In the genomic region with DNA sequence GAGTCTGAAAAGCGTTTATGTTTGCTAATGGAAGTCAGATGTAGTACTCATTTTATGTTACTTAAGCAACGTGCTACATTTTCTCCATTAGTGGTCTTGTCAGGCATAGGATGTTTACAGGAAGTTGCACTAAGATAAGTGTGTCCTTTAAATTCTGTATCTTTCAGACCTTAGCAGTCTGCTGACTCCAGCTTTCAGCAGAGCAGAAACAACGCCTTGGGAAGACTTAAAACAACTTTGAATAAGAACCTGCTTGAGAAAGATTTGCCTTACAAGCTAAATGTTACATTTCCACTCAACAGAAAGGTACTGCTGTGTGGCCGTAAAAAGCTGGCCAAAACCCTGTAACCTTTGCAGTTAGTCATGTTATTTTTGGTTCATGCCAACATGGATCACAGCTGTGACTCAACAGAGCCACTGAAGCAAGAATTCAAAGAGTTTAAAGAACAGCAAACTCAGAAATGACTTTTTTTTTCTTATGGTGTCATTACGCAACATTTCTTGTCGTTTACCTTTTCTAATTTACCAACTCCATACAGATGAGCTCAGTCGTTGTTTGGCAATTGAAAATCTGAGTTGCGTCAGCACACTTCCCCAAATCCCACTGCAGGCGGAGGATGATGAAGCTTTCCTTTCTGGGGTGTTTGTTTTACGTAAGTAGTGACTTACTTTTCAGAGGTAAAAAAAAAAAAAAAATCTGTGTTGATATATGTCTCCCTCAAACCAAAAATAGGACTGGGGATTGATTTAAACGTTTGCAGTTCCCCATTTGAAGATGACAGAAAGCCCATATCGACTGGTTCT, we compare ENCODE assay signal across 8 cellular contexts. TPM values are rescaled to one million over a fixed set of nuclear protein-coding genes. Genes with fewer than 3 reads are reported as not detected.
DNase-seq lines count a peak whose midpoint lies in the region; ATAC-seq, FAIRE-seq and TF ChIP-seq lines count a peak whose summit lies in the region.

No MANE protein-coding gene starts in this region.

- TF ChIP-seq POLR2A in GM12891 (IDR thresholded peaks at IDR 0.05; ENCODE audit: low read depth, low read length), result no peak
- no peak for TF ChIP-seq POLR2A in esophagus muscularis mucosa (IDR thresholded peaks at IDR 0.05; ENCODE audit: low read depth)

- no peaks in the 10 kb centered on the region for H3K9me3 ChIP-seq in esophagus muscularis mucosa

- no peak overlapping the region for H3K4me3 Mint-ChIP-seq in progenitor cell of endocrine pancreas (ENCODE audit: low read depth)

- no peaks in the 10 kb centered on the region for H3K27me3 ChIP-seq in esophagus muscularis mucosa

- no peak for TF ChIP-seq EP300 in esophagus muscularis mucosa (IDR thresholded peaks at IDR 0.05)

- H3K27ac ChIP-seq in esophagus muscularis mucosa (replicated peaks in 1 of 4), result peak overlapping the region in 1 of 4 donors; percentile 6

- no peaks in the 10 kb centered on the region for H3K4me1 ChIP-seq in esophagus muscularis mucosa

- 37% methylated on average over 12 of the region's 12 CpGs for WGBS in esophagus muscularis mucosa

- TF ChIP-seq CTCF in esophagus muscularis mucosa (IDR thresholded peaks at IDR 0.05) (no peak), progenitor cell of endocrine pancreas (IDR thresholded peaks at IDR 0.05; ENCODE audit: unreplicated experiment) (no peak)

- no peaks in the 10 kb centered on the region for H3K36me3 Mint-ChIP-seq in progenitor cell of endocrine pancreas (ENCODE audit: insufficient read depth)

- ATAC-seq in left colon (no peak), GM19467 (IDR thresholded peaks at IDR 0.05; ENCODE audit: unreplicated experiment) (no peak)

- H3K36me3 ChIP-seq in esophagus muscularis mucosa, result no peaks in the 10 kb centered on the region

- no peak for DNase-seq in GM12891 (ENCODE audit: insufficient read length, low spot score)
- DNase-seq in RCC 7860 (ENCODE audit: low spot score), result peak; percentile 70
- peak; percentile 74 for DNase-seq in esophagus muscularis mucosa (ENCODE audit: extremely low spot score)
- no peak for DNase-seq in progenitor cell of endocrine pancreas (ENCODE audit: low spot score, unreplicated experiment)
- DNase-seq in left colon, result no peak
- DNase-seq in NCI-H1092 (lab: John Stamatoyannopoulos, UW), result no peak
- no peak for DNase-seq in NCI-H748 (lab: John Stamatoyannopoulos, UW; ENCODE audit: unreplicated experiment)

- H3K27me3 Mint-ChIP-seq in progenitor cell of endocrine pancreas, result no peaks in the 10 kb centered on the region

- H3K27ac Mint-ChIP-seq in progenitor cell of endocrine pancreas, result peak overlapping the region; percentile 74

- intact Hi-C loops in esophagus muscularis mucosa (cut with DNase I) (no loop called here), left colon (cut with DNase I, micrococcal nuclease) (no loop called here)

- no peak overlapping the region for H3K4me3 ChIP-seq in esophagus muscularis mucosa

- FAIRE-seq in GM12891 (lab: Jason Lieb, UNC) (no peak), RCC 7860 (lab: Jason Lieb, UNC) (peak; percentile 83)

- no peaks in the 10 kb centered on the region for H3K9me3 Mint-ChIP-seq in progenitor cell of endocrine pancreas (ENCODE audit: low read depth)

- H3K4me1 Mint-ChIP-seq in progenitor cell of endocrine pancreas (ENCODE audit: low read depth), result peaks cover 9% of the 10 kb centered on the region

TF ChIP-seq in GM12891, 5 proteins besides CTCF, POLR2A, EP300 and RAD21:
- TF ChIP-seq SPI1 (IDR thresholded peaks at IDR 0.05; ENCODE audit: low read depth, low read length), result 0 out of 2 replicates have a peak, but pooled peaks have one; percentile 21
- TF ChIP-seq POU2F2 (IDR thresholded peaks at IDR 0.05; ENCODE audit: low read depth, low read length), result no peak

RNA-seq across cellular contexts. Expression of gene BMP6, which starts 27.9 kb away (rescaled TPM):
- 0.13 TPM for polyA plus RNA-seq in GM12891 (2012; ENCODE audit: low read depth, missing spikeins)
- total RNA-seq in esophagus muscularis mucosa, result 10 to 100 TPM in 1 of 4 donors, 1 to 10 TPM in 3; 5.1 to 10.0 (median 6.9) TPM
- 2.5 and 3.4 TPM in 2 replicates for total RNA-seq in progenitor cell of endocrine pancreas
- 1 to 10 TPM; 1.0 to 2.1 TPM for total RNA-seq in left colon

Comparison
In these comparisons a context has a peak if more than half of its experiments do, and no peak if none do; other contexts are left out.
1. DNase-seq: peak in RCC 7860 (single experiment) and esophagus muscularis mucosa (single experiment); none in GM12891 (single experiment), progenitor cell of endocrine pancreas (single experiment), left colon (0 of 2), NCI-H1092 (single experiment) and NCI-H748 (single experiment).